Comparison of ENCODE assay signal across 1 cellular context in genomic region chr10:8071666-8072065, GRCh38.
TF ChIP-seq lines count a peak whose summit lies in the region.

No MANE protein-coding gene starts in this region.

TF ChIP-seq in SK-N-SH treated with all-trans-retinoic acid at 6 μM for 48 hours, 23 proteins besides CTCF, POLR2A, EP300 and RAD21 (continued from another document):
- no peak for TF ChIP-seq GLIS3 (CRISPR knock-in tag; IDR thresholded peaks at IDR 0.05)
